18 cellular contexts compared by ENCODE assay signal in the genomic region with DNA sequence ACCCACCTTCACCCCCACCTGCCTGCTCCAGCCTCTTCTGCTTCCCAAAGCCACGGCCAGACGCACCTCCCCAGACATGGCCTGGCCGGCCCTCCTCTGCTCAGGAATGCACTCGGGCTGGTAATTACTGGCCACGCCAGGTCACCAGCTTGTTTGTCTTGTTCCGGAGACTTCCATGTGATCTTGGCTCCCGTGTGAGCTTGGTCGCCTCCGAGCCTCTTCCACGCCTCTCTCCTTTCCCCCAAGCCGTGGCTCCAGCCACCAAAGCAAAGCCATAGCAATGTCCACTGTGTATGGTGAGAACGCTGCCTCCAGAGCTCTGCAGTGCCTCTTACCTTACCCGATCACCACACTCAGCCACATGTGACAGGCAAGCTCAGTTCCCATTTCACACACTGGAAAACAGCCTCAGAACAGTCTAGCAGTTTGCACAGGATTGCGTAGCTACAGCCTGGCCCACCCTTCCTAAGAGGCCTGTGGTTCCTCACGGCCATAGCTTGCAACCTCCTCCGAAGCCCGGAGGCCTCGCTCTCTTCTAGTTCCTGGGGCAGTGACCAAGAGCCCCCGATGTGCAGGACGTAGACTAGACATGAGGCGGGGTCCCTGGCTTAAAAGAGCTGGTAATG. TPM values are rescaled to one million over a fixed set of nuclear protein-coding genes. Genes with fewer than 3 reads are reported as not detected.
A peak's percentile ranks its signal among the peaks of the same experiment; 100 is the strongest.
DNase-seq lines count a peak whose midpoint lies in the region; ATAC-seq, FAIRE-seq and TF ChIP-seq lines count a peak whose summit lies in the region.
"Had no signal": no experiment of that assay in that cellular context is flagged by ENCODE, and none has a peak within 500 bp of the region (broad histone marks: within the 10 kb centered on the region; RNA-seq: fewer than 3 reads in every experiment).

No MANE protein-coding gene starts in this region.

- H3K27ac Mint-ChIP-seq in Calu3 (ENCODE audit: unreplicated experiment) (no peak overlapping the region), WTC11 (0 out of 2 replicates have a peak overlapping the region, but pooled peaks have one; percentile 23), progenitor cell of endocrine pancreas (peak overlapping the region; percentile 42)
- H3K27ac Mint-ChIP-seq: activated CD8-positive, alpha-beta T cell treated with anti-CD3 and anti-CD28 coated beads for 36 hours; activated naive CD8-positive, alpha-beta T cell treated with anti-CD3 and anti-CD28 coated beads for 36 hours; activated T-cell treated with anti-CD3 and anti-CD28 coated beads, Interleukin-2, amount 50 U/mL, for 72 hours had no signal

- H3K9me3 Mint-ChIP-seq in Calu3 (ENCODE audit: low read depth, unreplicated experiment) (no peaks in the 10 kb centered on the region), WTC11 (no peaks in the 10 kb centered on the region), progenitor cell of endocrine pancreas (ENCODE audit: low read depth) (no peaks in the 10 kb centered on the region)
- H3K9me3 Mint-ChIP-seq: activated CD8-positive, alpha-beta T cell treated with anti-CD3 and anti-CD28 coated beads for 36 hours; activated naive CD8-positive, alpha-beta T cell treated with anti-CD3 and anti-CD28 coated beads for 36 hours; activated T-cell treated with anti-CD3 and anti-CD28 coated beads, Interleukin-2, amount 50 U/mL, for 72 hours had no signal

- H3K36me3 Mint-ChIP-seq in Calu3 (ENCODE audit: insufficient read depth, unreplicated experiment): no peaks in the 10 kb centered on the region
- no peaks in the 10 kb centered on the region for H3K36me3 Mint-ChIP-seq in WTC11
- H3K36me3 Mint-ChIP-seq in progenitor cell of endocrine pancreas (ENCODE audit: insufficient read depth): no peaks in the 10 kb centered on the region
- H3K36me3 Mint-ChIP-seq: activated naive CD8-positive, alpha-beta T cell treated with anti-CD3 and anti-CD28 coated beads for 36 hours had no signal

- ATAC-seq in WTC11 (no peak), left lobe of liver (peak; percentile 87)
- ATAC-seq: activated CD8-positive, alpha-beta T cell treated with anti-CD3 and anti-CD28 coated beads for 36 hours; activated T-cell treated with anti-CD3 and anti-CD28 coated beads, Interleukin-2, amount 50 U/mL, for 72 hours had no signal

- BruUV-seq in Calu3 (replicated peaks; lab: Mats Ljungman, UMichigan): no TSS peak

- H3K4me3 Mint-ChIP-seq in Calu3 (ENCODE audit: low read depth, unreplicated experiment): peak overlapping the region; percentile 1
- no peak overlapping the region for H3K4me3 Mint-ChIP-seq in WTC11
- H3K4me3 Mint-ChIP-seq in progenitor cell of endocrine pancreas (ENCODE audit: low read depth): no peak overlapping the region
- H3K4me3 Mint-ChIP-seq: activated CD8-positive, alpha-beta T cell treated with anti-CD3 and anti-CD28 coated beads for 36 hours; activated naive CD8-positive, alpha-beta T cell treated with anti-CD3 and anti-CD28 coated beads for 36 hours; activated T-cell treated with anti-CD3 and anti-CD28 coated beads, Interleukin-2, amount 50 U/mL, for 72 hours had no signal

- H3K4me1 Mint-ChIP-seq in Calu3 (ENCODE audit: low read depth, unreplicated experiment) (peaks cover 16% of the 10 kb centered on the region), WTC11 (0 out of 2 replicates have a peak, but pooled peaks cover 2% of the 10 kb centered on the region), progenitor cell of endocrine pancreas (ENCODE audit: low read depth) (peaks cover 39% of the 10 kb centered on the region)
- H3K4me1 Mint-ChIP-seq: activated naive CD8-positive, alpha-beta T cell treated with anti-CD3 and anti-CD28 coated beads for 36 hours had no signal

- FAIRE-seq in GM12891 (lab: Jason Lieb, UNC): no peak

- H3K27me3 Mint-ChIP-seq in Calu3 (ENCODE audit: unreplicated experiment) (no peaks in the 10 kb centered on the region), WTC11 (ENCODE audit: low read depth) (no peaks in the 10 kb centered on the region), progenitor cell of endocrine pancreas (no peaks in the 10 kb centered on the region)

- no peak for TF ChIP-seq CTCF in Calu3 (IDR thresholded peaks at IDR 0.05; ENCODE audit: unreplicated experiment)
- TF ChIP-seq CTCF in WTC11 (IDR thresholded peaks at IDR 0.05): no peak
- TF ChIP-seq CTCF in progenitor cell of endocrine pancreas (IDR thresholded peaks at IDR 0.05; ENCODE audit: unreplicated experiment): no peak

- DNase-seq in Calu3 (peak; percentile 61), WTC11 (ENCODE audit: low spot score) (no peak), left lobe of liver (ENCODE audit: low spot score) (peak; percentile 63), progenitor cell of endocrine pancreas (ENCODE audit: low spot score, unreplicated experiment) (no peak), NCI-H2107 (lab: John Stamatoyannopoulos, UW) (no peak), GM12891 (ENCODE audit: insufficient read length, low spot score) (no peak)
- no peak for DNase-seq in stimulated activated CD4-positive, alpha-beta T cell treated with anti-CD3 and anti-CD28 coated beads, Interleukin-12 subunit alpha, Interleukin-12 subunit beta, amount 100 ng/mL, for 4 hours
- no peak for DNase-seq in stimulated activated CD4-positive, alpha-beta T cell treated with anti-CD3 and anti-CD28 coated beads, Interleukin-4, amount 100 ng/mL, for 1 hour
- DNase-seq: activated CD8-positive, alpha-beta T cell treated with anti-CD3 and anti-CD28 coated beads for 36 hours; activated naive CD8-positive, alpha-beta T cell treated with anti-CD3 and anti-CD28 coated beads for 36 hours; activated T-cell treated with anti-CD3 and anti-CD28 coated beads, Interleukin-2, amount 50 U/mL, for 72 hours; brain microvascular endothelial cell; dermis blood vessel endothelial cell; esophagus squamous epithelium; glutamatergic neuron; NCI-H1694 treated with DMSO at 0.1 percent for 48 hours; NCI-H510A; stimulated activated naive CD4-positive, alpha-beta T cell had no signal

- POLR2A ChIA-PET in WTC11 (lab: Charles Lee): no interaction called here

- CTCF ChIA-PET in Calu3 (lab: Charles Lee) (interaction anchor here (0.7 kb wide), 1 partner anchor 96 kb away, joined by 3 read pairs; no protein-coding TSS in a partner anchor), WTC11 (lab: Charles Lee) (no interaction called here)

- intact Hi-C loops in Calu3 (cut with micrococcal nuclease; ENCODE audit: unreplicated experiment): no loop called here

- TF ChIP-seq POLR2A in GM12891 (IDR thresholded peaks at IDR 0.05; ENCODE audit: low read depth, low read length): no peak

TF ChIP-seq in WTC11, 78 proteins besides CTCF, POLR2A, EP300 and RAD21 (continues in another document):
- TF ChIP-seq, protein P1, sequence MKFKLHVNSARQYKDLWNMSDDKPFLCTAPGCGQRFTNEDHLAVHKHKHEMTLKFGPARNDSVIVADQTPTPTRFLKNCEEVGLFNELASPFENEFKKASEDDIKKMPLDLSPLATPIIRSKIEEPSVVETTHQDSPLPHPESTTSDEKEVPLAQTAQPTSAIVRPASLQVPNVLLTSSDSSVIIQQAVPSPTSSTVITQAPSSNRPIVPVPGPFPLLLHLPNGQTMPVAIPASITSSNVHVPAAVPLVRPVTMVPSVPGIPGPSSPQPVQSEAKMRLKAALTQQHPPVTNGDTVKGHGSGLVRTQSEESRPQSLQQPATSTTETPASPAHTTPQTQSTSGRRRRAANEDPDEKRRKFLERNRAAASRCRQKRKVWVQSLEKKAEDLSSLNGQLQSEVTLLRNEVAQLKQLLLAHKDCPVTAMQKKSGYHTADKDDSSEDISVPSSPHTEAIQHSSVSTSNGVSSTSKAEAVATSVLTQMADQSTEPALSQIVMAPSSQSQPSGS (CRISPR knock-in tag; IDR thresholded peaks at IDR 0.05; ENCODE audit: borderline replicate concordance, low read depth): no peak
- TF ChIP-seq JAZF1 (CRISPR knock-in tag; IDR thresholded peaks at IDR 0.05) (no peak), SMAD4 (CRISPR knock-in tag; IDR thresholded peaks at IDR 0.05) (no peak), OVOL2 (CRISPR knock-in tag; IDR thresholded peaks at IDR 0.05; ENCODE audit: borderline replicate concordance) (no peak), NR1H2 (CRISPR knock-in tag; IDR thresholded peaks at IDR 0.05) (no peak)

TF ChIP-seq in GM12891, 5 proteins besides CTCF, POLR2A, EP300 and RAD21:
- TF ChIP-seq PAX5 (IDR thresholded peaks at IDR 0.05; ENCODE audit: insufficient read depth, low read length, severe bottlenecking): no peak
- TF ChIP-seq POLR2AphosphoS5 (IDR thresholded peaks at IDR 0.05; ENCODE audit: low read depth, low read length): no peak
- no peak for TF ChIP-seq SPI1 (IDR thresholded peaks at IDR 0.05; ENCODE audit: low read depth, low read length)
- TF ChIP-seq TAF1 (IDR thresholded peaks at IDR 0.05; ENCODE audit: low read depth, low read length): no peak
- no peak for TF ChIP-seq POU2F2 (IDR thresholded peaks at IDR 0.05; ENCODE audit: low read depth, low read length)

RNA-seq across cellular contexts. Expression of a gene that starts 48.1 kb away (rescaled TPM):
- total RNA-seq in Calu3 (2022) (226 and 237 TPM in 2 replicates), WTC11 (2021) (181 to 182 TPM (median 182 TPM) in 3 replicates), left lobe of liver (92.5 TPM), progenitor cell of endocrine pancreas (421 and 423 TPM in 2 replicates)
- 26.3 TPM for polyA plus RNA-seq in GM12891 (2012; ENCODE audit: low read depth, missing spikeins)

Comparison
In these comparisons a context has a peak if more than half of its experiments do, and no peak if none do; other contexts are left out.
1. DNase-seq: peak in Calu3 (single experiment) and left lobe of liver (single experiment); none in WTC11 (single experiment), progenitor cell of endocrine pancreas (single experiment), NCI-H2107 (single experiment), GM12891 (single experiment), stimulated activated CD4-positive, alpha-beta T cell treated with anti-CD3 and anti-CD28 coated beads, Interleukin-12 subunit alpha, Interleukin-12 subunit beta, amount 100 ng/mL, for 4 hours (single experiment) and stimulated activated CD4-positive, alpha-beta T cell treated with anti-CD3 and anti-CD28 coated beads, Interleukin-4, amount 100 ng/mL, for 1 hour (single experiment).